In the genomic region with DNA sequence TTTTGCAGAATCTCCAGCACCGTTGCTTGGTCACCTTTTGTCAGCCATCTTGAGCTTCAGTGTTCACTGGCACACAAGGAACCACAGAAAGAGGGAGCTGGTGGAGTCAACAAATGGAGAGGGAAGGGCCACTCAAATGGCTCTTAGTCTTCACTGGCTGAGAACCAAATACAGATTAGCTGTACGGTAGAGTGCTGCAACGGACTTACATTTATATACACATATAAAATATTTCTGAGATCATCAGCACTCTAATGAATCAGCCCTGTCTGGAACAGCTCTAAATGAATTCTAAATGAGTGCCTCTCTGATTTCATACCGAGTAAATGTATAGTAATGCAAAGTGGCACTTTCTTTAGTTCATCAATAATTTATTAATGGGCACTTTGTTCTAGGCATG, we compare ENCODE assay signal across 22 cellular contexts. TPM values are rescaled to one million over a fixed set of nuclear protein-coding genes. Genes with fewer than 3 reads are reported as not detected.
"Had no signal": no experiment of that assay in that cellular context is flagged by ENCODE, and none has a peak within 500 bp of the region (broad histone marks: within the 10 kb centered on the region; RNA-seq: fewer than 3 reads in every experiment).

No MANE protein-coding gene starts in this region.

- H3K4me3 Mint-ChIP-seq: activated CD4-positive, alpha-beta memory T cell treated with anti-CD3 and anti-CD28 coated beads, Interleukin-2, amount 10 ng/mL, durations not matched to agents 7 days and 5 days; activated naive CD4-positive, alpha-beta T cell treated with anti-CD3 and anti-CD28 coated beads, Interleukin-2, amount 50 U/mL, for 24 hours; naive thymus-derived CD4-positive, alpha-beta T cell; type B pancreatic cell had no signal

- H3K4me1 ChIP-seq: body of pancreas, right atrium auricular region, suprapubic skin had no signal

- H3K27me3 ChIP-seq: body of pancreas, right atrium auricular region had no signal

- DNase-seq: activated CD4-positive, alpha-beta memory T cell treated with anti-CD3 and anti-CD28 coated beads, Interleukin-2, amount 10 ng/mL, durations not matched to agents 7 days and 5 days; activated CD4-positive, alpha-beta T cell treated with anti-CD3 and anti-CD28 coated beads for 4 hours; activated effector memory CD4-positive, alpha-beta T cell treated with anti-CD3 and anti-CD28 coated beads, Interleukin-2, amount 50 U/mL, for 16 hours; activated T-cell treated with anti-CD3 and anti-CD28 coated beads, Interleukin-2, amount 50 U/mL, for 48 hours; amniotic stem cell; body of pancreas; caudate nucleus; left colon; mammary epithelial cell; mucosa of descending colon; naive thymus-derived CD4-positive, alpha-beta T cell; stimulated activated CD4-positive, alpha-beta T cell treated with anti-CD3 and anti-CD28 coated beads, Interleukin-4, amount 100 ng/mL, for 4 hours; stimulated activated CD8-positive, alpha-beta memory T cell treated with anti-CD3 and anti-CD28 coated beads, Interleukin-4, amount 100 ng/mL, for 48 hours; stimulated activated naive CD4-positive, alpha-beta T cell treated with Interleukin-2 at 50 U/mL for 16 hours; T-helper 2 cell had no signal

- H3K9me3 Mint-ChIP-seq: activated CD4-positive, alpha-beta memory T cell treated with anti-CD3 and anti-CD28 coated beads, Interleukin-2, amount 10 ng/mL, durations not matched to agents 7 days and 5 days; activated naive CD4-positive, alpha-beta T cell treated with anti-CD3 and anti-CD28 coated beads, Interleukin-2, amount 50 U/mL, for 24 hours; naive thymus-derived CD4-positive, alpha-beta T cell; type B pancreatic cell had no signal

- H3K36me3 Mint-ChIP-seq: activated naive CD4-positive, alpha-beta T cell treated with anti-CD3 and anti-CD28 coated beads, Interleukin-2, amount 50 U/mL, for 24 hours; type B pancreatic cell had no signal

- H3K4me1 Mint-ChIP-seq: activated CD4-positive, alpha-beta memory T cell treated with anti-CD3 and anti-CD28 coated beads, Interleukin-2, amount 10 ng/mL, durations not matched to agents 7 days and 5 days; activated naive CD4-positive, alpha-beta T cell treated with anti-CD3 and anti-CD28 coated beads, Interleukin-2, amount 50 U/mL, for 24 hours had no signal

- ATAC-seq: body of pancreas; esophagus mucosa; left colon; mucosa of descending colon; naive thymus-derived CD4-positive, alpha-beta T cell had no signal

- H3K36me3 ChIP-seq: right atrium auricular region, suprapubic skin had no signal

- H3K9me3 ChIP-seq: body of pancreas, mucosa of descending colon, right atrium auricular region, suprapubic skin had no signal

- H3K27ac Mint-ChIP-seq: activated CD4-positive, alpha-beta memory T cell treated with anti-CD3 and anti-CD28 coated beads, Interleukin-2, amount 10 ng/mL, durations not matched to agents 7 days and 5 days; naive thymus-derived CD4-positive, alpha-beta T cell; progenitor cell of endocrine pancreas; type B pancreatic cell had no signal

- H3K4me3 ChIP-seq: body of pancreas, mucosa of descending colon, right atrium auricular region, skin epidermis, suprapubic skin had no signal

- H3K27me3 Mint-ChIP-seq: activated naive CD4-positive, alpha-beta T cell treated with anti-CD3 and anti-CD28 coated beads, Interleukin-2, amount 50 U/mL, for 24 hours; progenitor cell of endocrine pancreas had no signal

- H3K27ac ChIP-seq: body of pancreas, right atrium auricular region, skin epidermis, suprapubic skin had no signal

RNA-seq across cellular contexts. Expression of a gene that starts 24.8 kb away (rescaled TPM):
- total RNA-seq: activated CD4-positive, alpha-beta memory T cell treated with anti-CD3 and anti-CD28 coated beads, Interleukin-2, amount 10 ng/mL, durations not matched to agents 7 days and 5 days; esophagus mucosa had no signal
